ENCODE assay signal across 32 cellular contexts in the genomic region with DNA sequence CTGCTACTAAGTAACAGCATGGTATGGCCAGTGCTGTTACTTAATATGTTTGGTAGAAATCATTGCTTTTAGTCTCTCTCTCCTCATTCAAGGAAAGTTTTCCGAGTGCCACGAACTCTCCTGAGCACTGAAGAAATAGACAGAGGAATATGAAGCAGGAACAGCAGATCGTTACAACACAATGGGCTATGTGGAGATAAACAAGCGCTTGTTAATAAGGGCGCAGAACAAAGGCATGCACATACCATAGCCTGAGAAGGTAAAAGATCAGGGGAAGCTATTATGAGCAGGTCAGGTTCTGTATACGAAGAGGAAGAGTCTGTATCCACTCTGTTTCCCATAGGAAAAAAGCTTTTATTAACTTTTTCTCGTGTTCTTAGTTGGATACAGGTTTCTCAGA.
"Had no signal": no experiment of that assay in that cellular context is flagged by ENCODE, and none has a peak within 500 bp of the region (broad histone marks: within the 10 kb centered on the region; RNA-seq: fewer than 3 reads in every experiment).

No MANE protein-coding gene starts in this region.

- H3K27me3 ChIP-seq: adrenal gland, ascending aorta, body of pancreas, brain microvascular endothelial cell, breast epithelium, cardiac muscle cell had no signal

- H3K9me3 ChIP-seq: adrenal gland, ascending aorta, body of pancreas, breast epithelium had no signal

- H3K36me3 ChIP-seq: adrenal gland, ascending aorta, brain microvascular endothelial cell, breast epithelium, cardiac muscle cell had no signal

- H3K4me3 ChIP-seq: adrenal gland, ascending aorta, body of pancreas, breast epithelium, cardiac muscle cell had no signal

- H3K4me1 ChIP-seq: adrenal gland, ascending aorta, body of pancreas, breast epithelium had no signal

- ATAC-seq: activated naive CD4-positive, alpha-beta T cell treated with anti-CD3 and anti-CD28 coated beads, Interleukin-2, amount 50 U/mL, for 72 hours; activated naive CD8-positive, alpha-beta T cell treated with anti-CD3 and anti-CD28 coated beads, Interleukin-2, amount 50 U/mL, for 24 hours; activated T-cell treated with anti-CD3 and anti-CD28 coated beads, Interleukin-2, amount 50 U/mL, for 4 hours; activated T-cell treated with anti-CD3 and anti-CD28 coated beads, Interleukin-2, amount 50 U/mL, for 72 hours; activated T-helper 17 cell treated with anti-CD3 and anti-CD28 coated beads, Interleukin-2, amount 50 U/mL, for 72 hours; body of pancreas had no signal

- DNase-seq: activated effector memory CD4-positive, alpha-beta T cell treated with anti-CD3 and anti-CD28 coated beads, Interleukin-2, amount 50 U/mL, for 16 hours; activated effector memory CD4-positive, alpha-beta T cell treated with Interleukin-2 at 50 U/mL for 16 hours; activated gamma-delta T cell; activated gamma-delta T cell treated with Interleukin-2 at 50 U/mL for 16 hours; activated naive CD4-positive, alpha-beta T cell; activated naive CD4-positive, alpha-beta T cell treated with anti-CD3 and anti-CD28 coated beads for 36 hours; activated naive CD4-positive, alpha-beta T cell treated with anti-CD3 and anti-CD28 coated beads, Interleukin-2, amount 10 ng/mL, durations not matched to agents 7 days and 5 days; activated naive CD4-positive, alpha-beta T cell treated with anti-CD3 and anti-CD28 coated beads, Interleukin-2, amount 50 U/mL, for 16 hours; activated naive CD4-positive, alpha-beta T cell treated with Interleukin-2 at 50 U/mL for 16 hours; activated naive CD8-positive, alpha-beta T cell treated with anti-CD3 and anti-CD28 coated beads for 36 hours; activated naive CD8-positive, alpha-beta T cell treated with anti-CD3 and anti-CD28 coated beads, Interleukin-2, amount 10 ng/mL, durations not matched to agents 7 days and 5 days; activated naive CD8-positive, alpha-beta T cell treated with anti-CD3 and anti-CD28 coated beads, Interleukin-2, amount 50 U/mL, for 24 hours; activated T-cell treated with anti-CD3 and anti-CD28 coated beads, Interleukin-2, amount 50 U/mL, for 1 hour; activated T-cell treated with anti-CD3 and anti-CD28 coated beads, Interleukin-2, amount 50 U/mL, for 24 hours; activated T-cell treated with anti-CD3 and anti-CD28 coated beads, Interleukin-2, amount 50 U/mL, for 4 hours; activated T-cell treated with anti-CD3 and anti-CD28 coated beads, Interleukin-2, amount 50 U/mL, for 48 hours; activated T-cell treated with anti-CD3 and anti-CD28 coated beads, Interleukin-2, amount 50 U/mL, for 72 hours; adrenal gland; amniotic stem cell; amygdala; anterior cingulate cortex; aorta; body of pancreas; brain microvascular endothelial cell; caudate nucleus; central memory CD4-positive, alpha-beta T cell; cerebellar nuclear complex had no signal

- H3K27ac ChIP-seq: adrenal gland, ascending aorta, body of pancreas, brain microvascular endothelial cell, breast epithelium, cardiac muscle cell had no signal
